Comparison of ENCODE assay signal across 37 cellular contexts in genomic region chr4:15934259-15934658, GRCh38. TPM values are rescaled to one million over a fixed set of nuclear protein-coding genes. Genes with fewer than 3 reads are reported as not detected.
"Had no signal": no experiment of that assay in that cellular context is flagged by ENCODE, and none has a peak within 500 bp of the region (broad histone marks: within the 10 kb centered on the region; RNA-seq: fewer than 3 reads in every experiment).

No MANE protein-coding gene starts in this region.

- H3K9ac ChIP-seq: neural progenitor cell, parathyroid adenoma had no signal

- ATAC-seq: left colon; left lung; lower lobe of right lung; natural killer cell; right lobe of liver; stimulated activated memory B cell treated with anti-CD40 and anti-IgM and Interleukin-4, amounts not matched to agents 10 μg/mL and 1 μg/mL and 100 μg/mL, for 72 hours; stimulated activated naive CD8-positive, alpha-beta T cell treated with anti-CD3 and anti-CD28 coated beads, Interleukin-15, amount 100 ng/mL, for 72 hours had no signal

- H3K79me2 ChIP-seq: hepatocyte, parathyroid adenoma had no signal

- H3K4me1 ChIP-seq: left lung, lower lobe of right lung, neural progenitor cell, parathyroid adenoma, right atrium auricular region, right lobe of liver, tibial nerve, uterus had no signal

- H2AFZ ChIP-seq: hepatocyte, neural progenitor cell, parathyroid adenoma had no signal

- H3K27me3 ChIP-seq: neural progenitor cell, neutrophil, right atrium auricular region, right lobe of liver, tibial nerve, uterus had no signal

- H3K27ac ChIP-seq: hepatocyte, left lung, lower lobe of right lung, neural progenitor cell, neutrophil, parathyroid adenoma, right atrium auricular region, right lobe of liver, tibial nerve, uterus had no signal

- H3K9me3 ChIP-seq: left lung, lower lobe of right lung, neutrophil, right atrium auricular region, right lobe of liver, tibial nerve, uterus had no signal

- H3K4me3 ChIP-seq: hepatocyte, left lung, lower lobe of right lung, neural progenitor cell, right atrium auricular region, right lobe of liver, smooth muscle cell, tibial nerve, uterus had no signal

- DNase-seq: islet precursor cell; kidney glomerular epithelial cell; left colon; left lung; lower lobe of right lung; mesendoderm; naive B cell; natural killer cell; nephron progenitor cell; occipital lobe; right lobe of liver; stimulated activated CD4-positive, alpha-beta T cell treated with anti-CD3 and anti-CD28 coated beads, Interleukin-1b, Interleukin-23, amount 100 ng/mL, for 48 hours; stimulated activated CD4-positive, alpha-beta T cell treated with anti-CD3 and anti-CD28 coated beads, Interleukin-2, amount 100 ng/mL, for 48 hours; stimulated activated CD4-positive, alpha-beta T cell treated with anti-CD3 and anti-CD28 coated beads, Interleukin-4, amount 100 ng/mL, for 4 hours; stimulated activated CD8-positive, alpha-beta memory T cell treated with anti-CD3 and anti-CD28 coated beads, Interleukin-4, amount 100 ng/mL, for 48 hours; stimulated activated naive CD4-positive, alpha-beta T cell treated with Interleukin-2 at 50 U/mL for 16 hours; stimulated activated naive CD8-positive, alpha-beta T cell treated with anti-CD3 and anti-CD28 coated beads, Interleukin-15, amount 100 ng/mL, for 72 hours; substantia nigra; uterus had no signal

- H3K36me3 ChIP-seq: left lung, lower lobe of right lung, neural progenitor cell, neutrophil, right atrium auricular region, right lobe of liver, tibial nerve, uterus had no signal

- H3K4me2 ChIP-seq: hepatocyte, neural progenitor cell, smooth muscle cell had no signal

RNA-seq across cellular contexts. Expression of gene FGFBP1, which starts 4.3 kb away (rescaled TPM):
- total RNA-seq: liver, mononuclear cell, natural killer cell, occipital lobe, osteocyte, progenitor cell of endocrine pancreas, pulmonary artery endothelial cell, right lobe of liver, skeletal muscle tissue, smooth muscle cell, temporal lobe, ureter, uterus had no signal

RNA-seq across cellular contexts. Expression of gene FGFBP2, which starts 28.7 kb away (rescaled TPM):
- total RNA-seq: mesothelial cell of epicardium, occipital lobe, osteocyte, progenitor cell of endocrine pancreas, pulmonary artery endothelial cell, renal cortical epithelial cell, skeletal muscle tissue, smooth muscle cell, temporal lobe, ureter had no signal
